16 cellular contexts compared by ENCODE assay signal in genomic region chr17:51005768-51006167, GRCh38.
"Had no signal": no experiment of that assay in that cellular context is flagged by ENCODE, and none has a peak within 500 bp of the region (broad histone marks: within the 10 kb centered on the region; RNA-seq: fewer than 3 reads in every experiment).

No MANE protein-coding gene starts in this region.

- H3K4me3 ChIP-seq: ascending aorta, heart right ventricle, left lung, neural progenitor cell, suprapubic skin, upper lobe of right lung had no signal

- H3K27ac ChIP-seq: ascending aorta, heart right ventricle, left lung, suprapubic skin, upper lobe of right lung had no signal

- H3K4me1 Mint-ChIP-seq: activated naive CD8-positive, alpha-beta T cell treated with anti-CD3 and anti-CD28 coated beads for 36 hours had no signal

- H3K9ac ChIP-seq: neural progenitor cell had no signal

- H3K4me3 Mint-ChIP-seq: activated CD4-positive, alpha-beta T cell treated with anti-CD3 and anti-CD28 coated beads, Interleukin-2, amount 10 ng/mL, durations not matched to agents 7 days and 5 days; activated naive CD8-positive, alpha-beta T cell treated with anti-CD3 and anti-CD28 coated beads for 36 hours; neural progenitor cell had no signal

- H3K27me3 ChIP-seq: ascending aorta, heart right ventricle, left lung, neural progenitor cell, suprapubic skin, upper lobe of right lung had no signal

- H3K4me2 ChIP-seq: neural progenitor cell had no signal

- H3K27me3 Mint-ChIP-seq: activated CD4-positive, alpha-beta T cell treated with anti-CD3 and anti-CD28 coated beads, Interleukin-2, amount 10 ng/mL, durations not matched to agents 7 days and 5 days; activated naive CD8-positive, alpha-beta T cell treated with anti-CD3 and anti-CD28 coated beads for 36 hours had no signal

- H3K4me1 ChIP-seq: ascending aorta, left lung, neural progenitor cell, suprapubic skin, upper lobe of right lung had no signal

- H3K9me3 ChIP-seq: ascending aorta, heart right ventricle, left lung, suprapubic skin, upper lobe of right lung had no signal

- DNase-seq: activated CD4-positive, alpha-beta T cell treated with anti-CD3 and anti-CD28 coated beads, Interleukin-2, amount 10 ng/mL, durations not matched to agents 7 days and 5 days; activated CD4-positive, CD25-positive, alpha-beta regulatory T cell; activated gamma-delta T cell; activated naive CD8-positive, alpha-beta T cell treated with anti-CD3 and anti-CD28 coated beads for 36 hours; activated T-cell treated with anti-CD3 and anti-CD28 coated beads, Interleukin-2, amount 50 U/mL, for 1 hour; effector CD4-positive, alpha-beta T cell; heart right ventricle; islet precursor cell; left lung; small intestine; stimulated activated naive CD4-positive, alpha-beta T cell; T-helper 2 cell; upper lobe of right lung had no signal

- H2AFZ ChIP-seq: neural progenitor cell had no signal

- ATAC-seq: heart right ventricle, left lung, upper lobe of right lung had no signal

- H3K9me3 Mint-ChIP-seq: activated CD4-positive, alpha-beta T cell treated with anti-CD3 and anti-CD28 coated beads, Interleukin-2, amount 10 ng/mL, durations not matched to agents 7 days and 5 days; activated naive CD8-positive, alpha-beta T cell treated with anti-CD3 and anti-CD28 coated beads for 36 hours; neural progenitor cell had no signal

- H3K27ac Mint-ChIP-seq: activated CD4-positive, alpha-beta T cell treated with anti-CD3 and anti-CD28 coated beads, Interleukin-2, amount 10 ng/mL, durations not matched to agents 7 days and 5 days; activated naive CD8-positive, alpha-beta T cell treated with anti-CD3 and anti-CD28 coated beads for 36 hours; neural progenitor cell had no signal
